In the genomic region with DNA sequence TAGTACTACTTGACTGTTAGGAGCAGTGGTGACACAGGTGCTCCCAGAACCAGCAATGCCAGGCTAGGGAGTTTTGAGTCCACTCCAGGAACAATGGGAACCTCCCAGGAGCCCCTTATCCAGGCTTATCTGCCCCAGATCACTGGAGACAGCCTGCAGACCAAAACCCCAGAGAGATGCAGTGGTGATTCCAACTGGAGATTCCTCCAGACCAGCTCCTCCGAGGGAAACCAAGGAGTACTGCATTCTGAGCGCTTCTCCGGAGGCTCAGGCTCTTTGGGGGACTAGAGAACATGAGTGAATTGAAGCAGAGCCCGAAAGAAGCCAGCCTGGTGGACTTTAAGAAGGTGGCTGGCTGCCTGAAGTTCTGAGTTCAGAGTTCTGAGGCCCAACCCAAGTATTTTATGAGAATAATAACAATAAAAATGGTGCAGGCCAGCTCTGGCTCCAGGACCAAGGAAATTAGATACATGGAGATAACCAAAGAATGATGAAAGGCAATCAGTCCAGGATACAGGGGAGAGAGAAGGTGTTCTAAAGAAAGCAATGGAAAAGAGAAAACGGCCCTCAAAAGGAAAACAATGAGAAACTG, we compare ENCODE assay signal across 2 cellular contexts.
A peak's percentile ranks its signal among the peaks of the same experiment; 100 is the strongest.
TF ChIP-seq lines count a peak whose summit lies in the region.

No MANE protein-coding gene starts in this region.

TF ChIP-seq in HEK293, 187 proteins besides CTCF, POLR2A, EP300 and RAD21:
- no peak for TF ChIP-seq GLI4 (tag by site-specific recombination; IDR thresholded peaks at IDR 0.05)
- 0 out of 2 replicates have a peak, but pooled peaks have one; percentile 25 for TF ChIP-seq ZEB2 (tag by site-specific recombination; IDR thresholded peaks at IDR 0.05)
- peak; percentile 78 for TF ChIP-seq PRDM1 (tag by site-specific recombination; IDR thresholded peaks at IDR 0.05)
- 0 out of 2 replicates have a peak, but pooled peaks have one; percentile 31 for TF ChIP-seq SCRT1 (tag by site-specific recombination; IDR thresholded peaks at IDR 0.05; ENCODE audit: borderline replicate concordance)
- TF ChIP-seq, protein P1, sequence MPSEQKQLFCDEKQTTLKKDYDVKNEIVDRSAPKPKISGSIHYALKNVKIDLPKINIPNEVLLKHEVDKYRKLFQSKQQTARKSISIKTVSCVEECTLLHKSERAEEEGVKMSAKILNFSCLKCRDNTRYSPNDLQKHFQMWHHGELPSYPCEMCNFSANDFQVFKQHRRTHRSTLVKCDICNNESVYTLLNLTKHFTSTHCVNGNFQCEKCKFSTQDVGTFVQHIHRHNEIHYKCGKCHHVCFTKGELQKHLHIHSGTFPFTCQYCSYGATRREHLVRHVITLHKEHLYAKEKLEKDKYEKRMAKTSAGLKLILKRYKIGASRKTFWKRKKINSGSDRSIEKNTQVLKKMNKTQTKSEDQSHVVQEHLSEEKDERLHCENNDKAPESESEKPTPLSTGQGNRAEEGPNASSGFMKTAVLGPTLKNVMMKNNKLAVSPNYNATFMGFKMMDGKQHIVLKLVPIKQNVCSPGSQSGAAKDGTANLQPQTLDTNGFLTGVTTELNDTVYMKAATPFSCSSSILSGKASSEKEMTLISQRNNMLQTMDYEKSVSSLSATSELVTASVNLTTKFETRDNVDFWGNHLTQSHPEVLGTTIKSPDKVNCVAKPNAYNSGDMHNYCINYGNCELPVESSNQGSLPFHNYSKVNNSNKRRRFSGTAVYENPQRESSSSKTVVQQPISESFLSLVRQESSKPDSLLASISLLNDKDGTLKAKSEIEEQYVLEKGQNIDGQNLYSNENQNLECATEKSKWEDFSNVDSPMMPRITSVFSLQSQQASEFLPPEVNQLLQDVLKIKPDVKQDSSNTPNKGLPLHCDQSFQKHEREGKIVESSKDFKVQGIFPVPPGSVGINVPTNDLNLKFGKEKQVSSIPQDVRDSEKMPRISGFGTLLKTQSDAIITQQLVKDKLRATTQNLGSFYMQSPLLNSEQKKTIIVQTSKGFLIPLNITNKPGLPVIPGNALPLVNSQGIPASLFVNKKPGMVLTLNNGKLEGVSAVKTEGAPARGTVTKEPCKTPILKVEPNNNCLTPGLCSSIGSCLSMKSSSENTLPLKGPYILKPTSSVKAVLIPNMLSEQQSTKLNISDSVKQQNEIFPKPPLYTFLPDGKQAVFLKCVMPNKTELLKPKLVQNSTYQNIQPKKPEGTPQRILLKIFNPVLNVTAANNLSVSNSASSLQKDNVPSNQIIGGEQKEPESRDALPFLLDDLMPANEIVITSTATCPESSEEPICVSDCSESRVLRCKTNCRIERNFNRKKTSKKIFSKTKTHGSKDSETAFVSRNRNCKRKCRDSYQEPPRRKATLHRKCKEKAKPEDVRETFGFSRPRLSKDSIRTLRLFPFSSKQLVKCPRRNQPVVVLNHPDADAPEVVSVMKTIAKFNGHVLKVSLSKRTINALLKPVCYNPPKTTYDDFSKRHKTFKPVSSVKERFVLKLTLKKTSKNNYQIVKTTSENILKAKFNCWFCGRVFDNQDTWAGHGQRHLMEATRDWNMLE (tag by site-specific recombination; conservative IDR thresholded peaks at IDR 0.05; ENCODE audit: low read depth) = no peak
- peak; percentile 20; the same call in 1 of the 2 replicates for TF ChIP-seq ZBTB17 (tag by site-specific recombination; IDR thresholded peaks at IDR 0.05)
- TF ChIP-seq, protein P2, sequence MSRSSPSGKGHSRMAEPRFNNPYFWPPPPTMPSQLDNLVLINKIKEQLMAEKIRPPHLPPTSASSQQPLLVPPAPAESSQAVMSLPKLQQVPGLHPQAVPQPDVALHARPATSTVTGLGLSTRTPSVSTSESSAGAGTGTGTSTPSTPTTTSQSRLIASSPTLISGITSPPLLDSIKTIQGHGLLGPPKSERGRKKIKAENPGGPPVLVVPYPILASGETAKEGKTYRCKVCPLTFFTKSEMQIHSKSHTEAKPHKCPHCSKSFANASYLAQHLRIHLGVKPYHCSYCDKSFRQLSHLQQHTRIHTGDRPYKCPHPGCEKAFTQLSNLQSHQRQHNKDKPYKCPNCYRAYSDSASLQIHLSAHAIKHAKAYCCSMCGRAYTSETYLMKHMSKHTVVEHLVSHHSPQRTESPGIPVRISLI (tag by site-specific recombination; IDR thresholded peaks at IDR 0.05) = no peak
- TF ChIP-seq, protein P3, sequence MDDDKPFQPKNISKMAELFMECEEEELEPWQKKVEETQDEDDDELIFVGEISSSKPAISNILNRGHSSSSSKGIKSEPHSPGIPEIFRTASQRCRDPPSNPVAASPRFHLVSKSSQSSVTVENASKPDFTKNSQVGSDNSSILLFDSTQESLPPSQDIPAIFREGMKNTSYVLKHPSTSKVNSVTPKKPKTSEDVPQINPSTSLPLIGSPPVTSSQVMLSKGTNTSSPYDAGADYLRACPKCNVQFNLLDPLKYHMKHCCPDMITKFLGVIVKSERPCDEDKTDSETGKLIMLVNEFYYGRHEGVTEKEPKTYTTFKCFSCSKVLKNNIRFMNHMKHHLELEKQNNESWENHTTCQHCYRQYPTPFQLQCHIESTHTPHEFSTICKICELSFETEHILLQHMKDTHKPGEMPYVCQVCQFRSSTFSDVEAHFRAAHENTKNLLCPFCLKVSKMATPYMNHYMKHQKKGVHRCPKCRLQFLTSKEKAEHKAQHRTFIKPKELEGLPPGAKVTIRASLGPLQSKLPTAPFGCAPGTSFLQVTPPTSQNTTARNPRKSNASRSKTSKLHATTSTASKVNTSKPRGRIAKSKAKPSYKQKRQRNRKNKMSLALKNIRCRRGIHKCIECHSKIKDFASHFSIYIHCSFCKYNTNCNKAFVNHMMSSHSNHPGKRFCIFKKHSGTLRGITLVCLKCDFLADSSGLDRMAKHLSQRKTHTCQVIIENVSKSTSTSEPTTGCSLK (tag by site-specific recombination; IDR thresholded peaks at IDR 0.05) = no peak
- no peak for TF ChIP-seq ZNF37A (tag by site-specific recombination; IDR thresholded peaks at IDR 0.05)
TF ChIP-seq in HEK293: peak in this region for 4.

TF ChIP-seq in GM12878, 131 proteins besides CTCF, POLR2A, EP300 and RAD21:
- TF ChIP-seq SIX5 (IDR thresholded peaks at IDR 0.05; ENCODE audit: low read depth, low read length, severe bottlenecking) (no peak), SUZ12 (IDR thresholded peaks at IDR 0.05; ENCODE audit: unreplicated experiment) (no peak)
TF ChIP-seq in GM12878: peak in this region for 0.
